8 cellular contexts compared by ENCODE assay signal in the genomic region with DNA sequence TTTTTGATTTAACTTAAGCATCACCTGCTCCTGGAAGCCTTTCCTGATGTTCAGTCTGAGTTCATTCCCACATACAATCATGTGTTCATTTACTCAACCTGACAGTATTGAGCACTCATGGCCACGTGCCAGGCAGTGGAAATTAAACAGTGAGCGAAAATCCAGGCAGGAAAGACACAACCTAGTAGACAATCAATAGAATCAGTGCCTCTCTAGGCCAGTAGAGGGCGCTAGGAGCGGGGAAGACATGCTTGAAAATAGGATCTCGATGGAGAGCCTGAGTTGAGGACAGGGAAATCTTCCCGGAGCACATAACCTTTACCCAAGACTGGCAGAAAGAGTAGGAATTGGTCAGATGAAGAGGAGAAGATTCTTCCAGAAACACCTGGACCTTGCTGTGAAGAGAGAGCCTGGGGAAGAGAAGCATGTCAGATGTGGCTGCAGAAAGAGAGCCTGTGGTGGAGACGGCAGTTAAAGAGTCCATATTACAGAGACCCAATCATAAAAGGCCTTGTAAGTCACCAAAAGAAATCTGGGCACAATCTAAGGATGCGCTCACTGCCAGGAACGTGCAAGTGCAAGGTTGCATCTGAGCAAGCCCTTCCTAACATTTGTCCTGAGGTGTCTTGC.
A peak's percentile ranks its signal among the peaks of the same experiment; 100 is the strongest.
DNase-seq lines count a peak whose midpoint lies in the region; ATAC-seq and TF ChIP-seq lines count a peak whose summit lies in the region.

No MANE protein-coding gene starts in this region.

- no peaks in the 10 kb centered on the region for H3K79me2 ChIP-seq in H9 (ENCODE audit: insufficient read depth, low read length)

- H3K9ac ChIP-seq in H9 (ENCODE audit: extremely low read depth, insufficient read length, low read length) (no peak overlapping the region), mesenchymal stem cell (ENCODE audit: low read length) (no peak overlapping the region)

- peak in 1 of 2 donors; percentile 56 for ATAC-seq in upper lobe of left lung (ENCODE audit: low FRiP score in 2 of 2)
- ATAC-seq in GM21619 (IDR thresholded peaks at IDR 0.05; ENCODE audit: unreplicated experiment): no peak

- intact Hi-C loops in dorsolateral prefrontal cortex (cut with DNase I): no loop called here

- H3K4me1 Mint-ChIP-seq in H9: peaks cover 34 to 49% of the 10 kb centered on the region in 2 experiments

- H4K8ac ChIP-seq in H9 (replicated peaks; ENCODE audit: insufficient read length, low read depth, low read length) (no peak overlapping the region), mesenchymal stem cell (ENCODE audit: low read length) (no peak overlapping the region)

- H3K36me3 ChIP-seq in SJSA1 (no peaks in the 10 kb centered on the region), mesenchymal stem cell (ENCODE audit: control insufficient read depth in 1 of 2, insufficient read depth in 2 of 2, low read depth in 1 of 2, low read length in 2 of 2) (peaks cover 0 to 28% of the 10 kb centered on the region in 2 experiments), upper lobe of left lung (no peaks in the 10 kb centered on the region)

- H2AFZ ChIP-seq in H9 (ENCODE audit: low read length) (no peak overlapping the region), mesenchymal stem cell (ENCODE audit: low read depth, low read length) (no peak overlapping the region)

- H3K27me3 Mint-ChIP-seq in H9 (ENCODE audit: low read depth): no peaks in the 10 kb centered on the region

- no peak for TF ChIP-seq EP300 in upper lobe of left lung (IDR thresholded peaks at IDR 0.05)

- H2BK12ac ChIP-seq in H9 (ENCODE audit: insufficient read length, low read depth, low read length) (no peak overlapping the region), mesenchymal stem cell (ENCODE audit: low read length in 2 of 2) (no peak overlapping the region)

- H3K9me3 Mint-ChIP-seq in H9: no peaks in the 10 kb centered on the region

- H2AK5ac ChIP-seq in H9 (ENCODE audit: insufficient read length, low read length): no peak overlapping the region
- no peak overlapping the region for H2AK5ac ChIP-seq in mesenchymal stem cell (ENCODE audit: low read length, severe bottlenecking)

- no peak overlapping the region for H3K27ac ChIP-seq in H9 (ENCODE audit: insufficient read length, low read depth, low read length)
- no peak overlapping the region for H3K27ac ChIP-seq in SJSA1
- H3K27ac ChIP-seq in dorsolateral prefrontal cortex: peak overlapping the region in 4 of 59 donors; percentile 0 to 21 (median 4)
- no peak overlapping the region for H3K27ac ChIP-seq in mesenchymal stem cell (ENCODE audit: low read length, poor library complexity, severe bottlenecking)
- peak overlapping the region in 2 of 4 donors; percentile 44 to 48 for H3K27ac ChIP-seq in upper lobe of left lung

- TF ChIP-seq CTCF in H9 (conservative IDR thresholded peaks at IDR 0.05) (peak; percentile 94), dorsolateral prefrontal cortex (IDR thresholded peaks at IDR 0.05 in 54 of 56, conservative IDR thresholded peaks at IDR 0.05 in 2 of 56; ENCODE audit: low read depth in 1 of 56, partially characterized antibody in 56 of 56) (peak; percentile 25 to 83 (median 72)), upper lobe of left lung (IDR thresholded peaks at IDR 0.05) (peak; percentile 51 to 63 (median 58))

- H3K14ac ChIP-seq in H9 (ENCODE audit: insufficient read depth, low read length): no peak overlapping the region
- no peak overlapping the region for H3K14ac ChIP-seq in mesenchymal stem cell (ENCODE audit: low read length in 2 of 2)

- H3T11ph ChIP-seq in H9 (ENCODE audit: low read length): no peak overlapping the region

- H2BK5ac ChIP-seq in H9 (ENCODE audit: insufficient read length, low read length) (no peak overlapping the region), mesenchymal stem cell (ENCODE audit: low read depth, low read length, poor library complexity, severe bottlenecking) (no peak overlapping the region)

- TF ChIP-seq POLR2A in upper lobe of left lung (IDR thresholded peaks at IDR 0.05): no peak

- H3K4me3 Mint-ChIP-seq in H9: no peak overlapping the region

- peak overlapping the region in 1 of 3 experiments; percentile 2; a peak in 2 of 7 replicates for H3K27ac Mint-ChIP-seq in H9

- H3K4me2 ChIP-seq in H9 (ENCODE audit: insufficient read depth, insufficient read length, low read length): no peak overlapping the region
- H3K4me2 ChIP-seq in mesenchymal stem cell (ENCODE audit: low read length, poor library complexity, severe bottlenecking): no peak overlapping the region

- H3K56ac ChIP-seq in H9 (ENCODE audit: insufficient read length, low read depth, low read length): no peak overlapping the region

- no peaks in the 10 kb centered on the region for H4K20me1 ChIP-seq in H9 (ENCODE audit: control insufficient read depth, insufficient read depth, insufficient read length)

- WGBS in H9 (ENCODE audit: extremely low coverage, insufficient read length, low lambda C conversion rate): no CpG with 5 or more reads among the region's 9 CpGs
- WGBS in mesenchymal stem cell: 52% methylated on average over 9 of the region's 9 CpGs
- WGBS in upper lobe of left lung, 2 donors: 31 to 41% methylated on average over 9 of the region's 9 CpGs

- H3K4me3 ChIP-seq in SJSA1: no peak overlapping the region
- H3K4me3 ChIP-seq in dorsolateral prefrontal cortex: no peak overlapping the region
- no peak overlapping the region for H3K4me3 ChIP-seq in mesenchymal stem cell (ENCODE audit: insufficient read depth in 1 of 2, low read depth in 1 of 2, low read length in 2 of 2)
- no peak overlapping the region for H3K4me3 ChIP-seq in upper lobe of left lung

- no peak overlapping the region for H4K5ac ChIP-seq in H9 (ENCODE audit: insufficient read length, low read depth, low read length)

- DNase-seq in D341Med (ENCODE audit: low spot score): peak; percentile 37
- peak; percentile 74 for DNase-seq in H9
- DNase-seq in SJSA1 (ENCODE audit: low read depth in 1 of 2, low spot score in 2 of 2): peak; percentile 69 to 80
- DNase-seq in dorsolateral prefrontal cortex: peak in 8 of 10 donors; percentile 5 to 75 (median 56)
- peak; percentile 59 for DNase-seq in mesenchymal stem cell
- DNase-seq in upper lobe of left lung: peak in 1 of 2 donors; percentile 25
- DNase-seq in A172 (ENCODE audit: low spot score): no peak

- H2BK15ac ChIP-seq in H9 (ENCODE audit: low read depth, low read length) (no peak overlapping the region), mesenchymal stem cell (ENCODE audit: low read depth, poor library complexity, severe bottlenecking) (no peak overlapping the region)

- H2BK120ac ChIP-seq in H9 (ENCODE audit: low read depth, low read length, poor library complexity, severe bottlenecking) (no peak overlapping the region), mesenchymal stem cell (ENCODE audit: low read depth, low read length) (no peak overlapping the region)

- H3K36me3 Mint-ChIP-seq in H9 (ENCODE audit: insufficient read depth in 1 of 3, low read depth in 3 of 3): peaks cover 4 to 8% (median 7%) of the 10 kb centered on the region in 3 experiments; a peak in 5 of 7 replicates

- H4K91ac ChIP-seq in H9 (ENCODE audit: insufficient read length, low read depth, low read length) (no peak overlapping the region), mesenchymal stem cell (ENCODE audit: low read length) (no peak overlapping the region)

- no peak overlapping the region for H2BK20ac ChIP-seq in H9 (ENCODE audit: low read depth, low read length, poor library complexity, severe bottlenecking)

- H3K9me3 ChIP-seq in H9 (ENCODE audit: control insufficient read depth, low read depth, low read length) (no peaks in the 10 kb centered on the region), SJSA1 (replicated peaks) (no peaks in the 10 kb centered on the region), mesenchymal stem cell (ENCODE audit: control insufficient read depth, low read length) (no peaks in the 10 kb centered on the region), upper lobe of left lung (no peaks in the 10 kb centered on the region)

- H3K23ac ChIP-seq in H9 (ENCODE audit: insufficient read length, low read depth, low read length) (no peak overlapping the region), mesenchymal stem cell (ENCODE audit: low read length in 2 of 2) (no peak overlapping the region)

- no peaks in the 10 kb centered on the region for H3K23me2 ChIP-seq in H9 (ENCODE audit: insufficient read length, low read depth, low read length, poor library complexity, severe bottlenecking)

- no peak overlapping the region for H3K18ac ChIP-seq in H9 (ENCODE audit: insufficient read length, low read depth, low read length)
- no peak overlapping the region for H3K18ac ChIP-seq in mesenchymal stem cell (ENCODE audit: low read depth in 1 of 2, low read length in 2 of 2)

- H3K79me1 ChIP-seq in H9 (ENCODE audit: insufficient read depth, low read depth, low read length, poor library complexity, severe bottlenecking): no peaks in the 10 kb centered on the region
- no peaks in the 10 kb centered on the region for H3K79me1 ChIP-seq in mesenchymal stem cell (replicated peaks; ENCODE audit: low read length, poor library complexity, severe bottlenecking)

- H3K27me3 ChIP-seq in H9 (ENCODE audit: insufficient read depth, low read length): no peaks in the 10 kb centered on the region
- H3K27me3 ChIP-seq in SJSA1 (replicated peaks): no peaks in the 10 kb centered on the region
- H3K27me3 ChIP-seq in dorsolateral prefrontal cortex: no peaks in the 10 kb centered on the region
- H3K27me3 ChIP-seq in mesenchymal stem cell (ENCODE audit: control insufficient read depth in 1 of 2, insufficient read depth in 1 of 2, low read length in 2 of 2): no peaks in the 10 kb centered on the region
- H3K27me3 ChIP-seq in upper lobe of left lung: no peaks in the 10 kb centered on the region

- H3K4me1 ChIP-seq in H9 (ENCODE audit: insufficient read depth, low read length) (peaks cover 13% of the 10 kb centered on the region), SJSA1 (replicated peaks) (peaks cover under 1% of the 10 kb centered on the region; the same call in 1 of the 2 replicates), mesenchymal stem cell (ENCODE audit: control insufficient read depth, insufficient read depth, low read depth, low read length) (no peaks in the 10 kb centered on the region), upper lobe of left lung (peaks cover 0 to 7% (median 4%) of the 10 kb centered on the region in 4 donors)

- H3K4ac ChIP-seq in H9 (ENCODE audit: low read depth, low read length): no peak overlapping the region
- H3K4ac ChIP-seq in mesenchymal stem cell (ENCODE audit: low read depth in 1 of 2, low read length in 2 of 2): no peak overlapping the region
